14 cellular contexts compared by ENCODE assay signal in genomic region chr1:41638086-41639024, GRCh38.
DNase-seq lines count a peak whose midpoint lies in the region; ATAC-seq and TF ChIP-seq lines count a peak whose summit lies in the region.
"Had no signal": no experiment of that assay in that cellular context is flagged by ENCODE, and none has a peak within 500 bp of the region (broad histone marks: within the 10 kb centered on the region; RNA-seq: fewer than 3 reads in every experiment).

No MANE protein-coding gene starts in this region.

- DNase-seq in MCF 10A (ENCODE audit: unreplicated experiment) (no peak), mammary epithelial cell (no peak), T-helper 17 cell (no peak), uterus (no peak), midbrain (lab: John Stamatoyannopoulos, UW) (no peak), kidney glomerular epithelial cell (lab: John Stamatoyannopoulos, UW) (no peak)
- no peak for DNase-seq in central memory CD8-positive, alpha-beta T cell (ENCODE audit: low spot score in 2 of 2)
- peak in 1 of 2 donors; percentile 41 for DNase-seq in stimulated activated naive CD8-positive, alpha-beta T cell treated with anti-CD3 and anti-CD28 coated beads, Interleukin-15, amount 100 ng/mL, for 72 hours
- DNase-seq: body of pancreas, dermis blood vessel endothelial cell, NCI-H187 treated with DMSO at 0.1 percent for 48 hours, NCI-H446 treated with DMSO at 0.1 percent for 48 hours, T-cell had no signal

- no peaks in the 10 kb centered on the region for H3K27me3 Mint-ChIP-seq in MCF 10A (ENCODE audit: insufficient read depth, unreplicated experiment)
- H3K27me3 Mint-ChIP-seq in T-helper 17 cell = no peaks in the 10 kb centered on the region
- no peaks in the 10 kb centered on the region for H3K27me3 Mint-ChIP-seq in central memory CD8-positive, alpha-beta T cell
- H3K27me3 Mint-ChIP-seq in stimulated activated naive CD8-positive, alpha-beta T cell treated with anti-CD3 and anti-CD28 coated beads, Interleukin-15, amount 100 ng/mL, for 72 hours = no peaks in the 10 kb centered on the region
- H3K27me3 Mint-ChIP-seq: T-cell had no signal

- TF ChIP-seq POLR2A in uterus (IDR thresholded peaks at IDR 0.05) = no peak

- no peak overlapping the region for H3K9ac ChIP-seq in mammary epithelial cell (ENCODE audit: insufficient read depth, low read length)
- H3K9ac ChIP-seq: parathyroid adenoma had no signal

- ATAC-seq in T-helper 17 cell = no peak
- no peak for ATAC-seq in central memory CD8-positive, alpha-beta T cell (replicated peaks; ENCODE audit: extremely low read depth, poor library complexity, severe bottlenecking)
- ATAC-seq in stimulated activated naive CD8-positive, alpha-beta T cell treated with anti-CD3 and anti-CD28 coated beads, Interleukin-15, amount 100 ng/mL, for 72 hours = no peak
- ATAC-seq: body of pancreas had no signal

- H3K79me2 ChIP-seq in mammary epithelial cell (ENCODE audit: insufficient read depth, low read length) = no peaks in the 10 kb centered on the region
- H3K79me2 ChIP-seq: parathyroid adenoma had no signal

- H3K4me2 ChIP-seq in mammary epithelial cell (ENCODE audit: insufficient read depth, low read depth, low read length) = no peak overlapping the region

- peaks cover 6% of the 10 kb centered on the region for H3K4me1 ChIP-seq in mammary epithelial cell (ENCODE audit: insufficient read depth, low read length)
- no peaks in the 10 kb centered on the region for H3K4me1 ChIP-seq in uterus
- H3K4me1 ChIP-seq: body of pancreas, parathyroid adenoma had no signal

- no peak overlapping the region for H3K27ac ChIP-seq in mammary epithelial cell (ENCODE audit: insufficient read depth, low read depth, low read length)
- no peak overlapping the region for H3K27ac ChIP-seq in uterus
- H3K27ac ChIP-seq: body of pancreas, parathyroid adenoma had no signal

- intact Hi-C loops in MCF 10A (cut with micrococcal nuclease) = no loop called here
- intact Hi-C loops in mammary epithelial cell (cut with micrococcal nuclease) = no loop called here
- intact Hi-C loops in uterus (cut with DNase I; ENCODE audit: low total_unique reads) = no loop called here

- H3K4me3 Mint-ChIP-seq in MCF 10A (ENCODE audit: unreplicated experiment) (no peak overlapping the region), T-helper 17 cell (peak overlapping the region; percentile 21)
- no peak overlapping the region for H3K4me3 Mint-ChIP-seq in central memory CD8-positive, alpha-beta T cell
- peak overlapping the region; percentile 62 to 75 for H3K4me3 Mint-ChIP-seq in stimulated activated naive CD8-positive, alpha-beta T cell treated with anti-CD3 and anti-CD28 coated beads, Interleukin-15, amount 100 ng/mL, for 72 hours

- dilution Hi-C loops in mammary epithelial cell (cut with HindIII; ENCODE audit: low sequenced_read_pairs) = no loop called here

- H3K27me3 ChIP-seq in mammary epithelial cell (ENCODE audit: insufficient read depth, low read length) (no peaks in the 10 kb centered on the region), uterus (no peaks in the 10 kb centered on the region)
- H3K27me3 ChIP-seq: body of pancreas had no signal

- no peaks in the 10 kb centered on the region for H3K9me3 ChIP-seq in mammary epithelial cell (replicated peaks; ENCODE audit: insufficient read depth, low read length)
- no peaks in the 10 kb centered on the region for H3K9me3 ChIP-seq in T-helper 17 cell (ENCODE audit: control insufficient read depth, low read length, poor library complexity, severe bottlenecking)
- no peaks in the 10 kb centered on the region for H3K9me3 ChIP-seq in uterus
- H3K9me3 ChIP-seq: body of pancreas had no signal

- peaks cover 5% of the 10 kb centered on the region for H3K4me1 Mint-ChIP-seq in MCF 10A (ENCODE audit: insufficient read depth, unreplicated experiment)
- peaks cover 45% of the 10 kb centered on the region for H3K4me1 Mint-ChIP-seq in T-helper 17 cell
- H3K4me1 Mint-ChIP-seq in central memory CD8-positive, alpha-beta T cell = peaks cover 34% of the 10 kb centered on the region
- H3K4me1 Mint-ChIP-seq in stimulated activated naive CD8-positive, alpha-beta T cell treated with anti-CD3 and anti-CD28 coated beads, Interleukin-15, amount 100 ng/mL, for 72 hours = peaks cover 24% of the 10 kb centered on the region

- CTCF ChIA-PET in MCF 10A (lab: Yijun Ruan, JAX) (interaction anchor here (0.6 to 1.1 kb wide), 2 partner anchors 65 to 261 kb away, joined by 3 to 4 read pairs; no protein-coding TSS in a partner anchor), mammary epithelial cell (lab: Charles Lee; ENCODE audit: low non-redundant PET) (no interaction called here)

- 78% methylated on average over 4 of the region's 4 CpGs for WGBS in mammary epithelial cell (ENCODE audit: low coverage, missing lambda C conversion rate)

- in situ Hi-C loops in mammary epithelial cell (cut with MboI; ENCODE audit: low sequenced_read_pairs in 2 of 2) = no loop called here

- TF ChIP-seq CTCF in MCF 10A (IDR thresholded peaks at IDR 0.05; ENCODE audit: unreplicated experiment) = no peak
- no peak for TF ChIP-seq CTCF in mammary epithelial cell (conservative IDR thresholded peaks at IDR 0.05 in 1 of 2, IDR thresholded peaks at IDR 0.05 in 1 of 2; ENCODE audit: extremely low read depth in 1 of 2, insufficient read depth in 1 of 2, low read depth in 1 of 2, low read length in 2 of 2)
- no peak for TF ChIP-seq CTCF in uterus (IDR thresholded peaks at IDR 0.05)

- no peaks in the 10 kb centered on the region for H3K36me3 Mint-ChIP-seq in MCF 10A (ENCODE audit: insufficient read depth, unreplicated experiment)
- no peaks in the 10 kb centered on the region for H3K36me3 Mint-ChIP-seq in T-helper 17 cell (ENCODE audit: low read depth)
- H3K36me3 Mint-ChIP-seq in central memory CD8-positive, alpha-beta T cell (ENCODE audit: insufficient read depth) = no peaks in the 10 kb centered on the region
- H3K36me3 Mint-ChIP-seq: T-cell had no signal

- H3K27ac Mint-ChIP-seq in MCF 10A (ENCODE audit: low read depth, unreplicated experiment) (peak overlapping the region; percentile 32), T-helper 17 cell (peak overlapping the region; percentile 65)
- H3K27ac Mint-ChIP-seq in central memory CD8-positive, alpha-beta T cell (ENCODE audit: low read depth) = peak overlapping the region; percentile 87
- H3K27ac Mint-ChIP-seq in stimulated activated naive CD8-positive, alpha-beta T cell treated with anti-CD3 and anti-CD28 coated beads, Interleukin-15, amount 100 ng/mL, for 72 hours = peak overlapping the region; percentile 68 to 94

- POLR2A ChIA-PET in MCF 10A (lab: Yijun Ruan, JAX) = interaction anchor here (0.7 kb wide), 1 partner anchor 7 kb away, joined by 5 read pairs; no protein-coding TSS in a partner anchor

- H3K36me3 ChIP-seq in mammary epithelial cell (ENCODE audit: insufficient read depth, low read length) = no peaks in the 10 kb centered on the region
- no peaks in the 10 kb centered on the region for H3K36me3 ChIP-seq in uterus

- BruUV-seq in MCF 10A (replicated peaks; lab: Mats Ljungman, UMichigan) (no TSS peak), mammary epithelial cell (replicated peaks; lab: Mats Ljungman, UMichigan) (no TSS peak)

- H3K9me3 Mint-ChIP-seq in MCF 10A (ENCODE audit: unreplicated experiment) = no peaks in the 10 kb centered on the region
- no peaks in the 10 kb centered on the region for H3K9me3 Mint-ChIP-seq in central memory CD8-positive, alpha-beta T cell
- H3K9me3 Mint-ChIP-seq in stimulated activated naive CD8-positive, alpha-beta T cell treated with anti-CD3 and anti-CD28 coated beads, Interleukin-15, amount 100 ng/mL, for 72 hours = no peaks in the 10 kb centered on the region
- H3K9me3 Mint-ChIP-seq: T-cell had no signal

- no peaks in the 10 kb centered on the region for H4K20me1 ChIP-seq in mammary epithelial cell (ENCODE audit: insufficient read depth, low read length)

- H3K4me3 ChIP-seq in mammary epithelial cell (replicated peaks in 1 of 3; ENCODE audit: insufficient read depth in 1 of 3, low read depth in 2 of 3, low read length in 3 of 3) (no peak overlapping the region), uterus (no peak overlapping the region)
- H3K4me3 ChIP-seq: body of pancreas had no signal

- no peak overlapping the region for H2AFZ ChIP-seq in mammary epithelial cell (ENCODE audit: low read depth, low read length)
- H2AFZ ChIP-seq: parathyroid adenoma had no signal

Comparison
In these comparisons a context has a peak if more than half of its experiments do, and no peak if none do; other contexts are left out.
1. H3K27ac Mint-ChIP-seq: peak in every context shown above with its lines; median percentile 87 in central memory CD8-positive, alpha-beta T cell; 81 in stimulated activated naive CD8-positive, alpha-beta T cell treated with anti-CD3 and anti-CD28 coated beads, Interleukin-15, amount 100 ng/mL, for 72 hours; 65 in T-helper 17 cell; 32 in MCF 10A.
2. H3K4me3 Mint-ChIP-seq: peak in T-helper 17 cell (single experiment) and stimulated activated naive CD8-positive, alpha-beta T cell treated with anti-CD3 and anti-CD28 coated beads, Interleukin-15, amount 100 ng/mL, for 72 hours (2 of 2); none in MCF 10A (single experiment) and central memory CD8-positive, alpha-beta T cell (single experiment).